In the genomic region with DNA sequence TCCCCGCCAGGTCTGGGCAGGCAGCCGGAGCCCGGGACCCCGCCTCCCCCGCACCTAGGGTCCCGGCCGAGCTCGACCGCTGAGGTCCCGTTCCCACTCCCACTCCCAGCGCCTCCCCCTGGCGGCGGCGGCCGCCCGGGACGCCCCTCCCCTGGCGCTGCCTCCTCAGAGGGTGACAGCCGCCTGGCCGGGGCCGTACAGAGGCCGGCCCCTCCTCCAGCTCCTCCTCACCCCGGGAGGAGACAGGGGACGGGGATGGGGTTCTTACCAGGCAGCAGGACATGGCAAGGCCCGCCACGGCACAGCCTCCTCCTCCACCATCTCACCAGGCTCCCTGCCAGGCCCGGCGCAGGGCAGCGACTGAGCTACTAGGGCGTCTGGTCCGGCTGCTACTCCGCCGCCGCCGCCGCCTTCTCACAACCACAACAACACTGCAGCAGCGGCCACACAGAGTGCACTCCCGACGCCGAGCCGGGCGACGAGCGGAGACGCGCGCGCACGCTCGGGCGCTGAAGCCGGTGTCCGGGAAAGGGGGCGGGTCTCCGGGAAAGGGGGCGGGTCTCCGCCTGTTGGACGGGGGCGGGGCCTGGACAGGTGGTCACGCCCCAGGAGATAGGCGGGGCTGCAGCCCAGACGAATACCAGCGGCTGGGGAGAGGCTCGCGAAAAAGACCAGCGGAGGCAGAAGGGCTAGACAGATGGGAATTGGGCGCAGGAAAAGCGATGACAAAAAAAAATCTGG, we compare ENCODE assay signal across 8 cellular contexts.
DNase-seq lines count a peak whose midpoint lies in the region; ATAC-seq and TF ChIP-seq lines count a peak whose summit lies in the region.
"Not testable (repeated sequence)": the region's sequence is repeated elsewhere in the genome, so short reads cannot be mapped to it uniquely, and the experiment has no call there.

No MANE protein-coding gene starts in this region.

- not testable (repeated sequence) for BruUV-seq in MCF 10A (replicated peaks; lab: Mats Ljungman, UMichigan)

- H3K36me3 Mint-ChIP-seq in CD4-positive, alpha-beta T cell (ENCODE audit: low read depth); T-cell; activated T-helper 2 cell treated with anti-CD3 and anti-CD28 coated beads, Interferon-gamma antibody, Interleukin-2, Interleukin-4, amounts not matched to agents 10 μg/mL and 5 μg/mL and 100 μg/mL, durations not matched to agents 14 hours and 24 hours and 36 hours (ENCODE audit: low read depth); MCF 10A (ENCODE audit: insufficient read depth, unreplicated experiment): not testable (repeated sequence)

- H3K36me3 ChIP-seq in spleen: not testable (repeated sequence)

- peak in 6 of 10 experiments; percentile 0 to 52 (median 29) for DNase-seq in CD4-positive, alpha-beta T cell
- DNase-seq in T-cell (peak in 8 of 34 experiments; percentile 0 to 27 (median 14)), spleen (peak; percentile 13)
- DNase-seq in activated CD8-positive, alpha-beta memory T cell treated with anti-CD3 and anti-CD28 coated beads for 24 hours: peak; percentile 60
- peak; percentile 21 for DNase-seq in activated T-helper 2 cell treated with anti-CD3 and anti-CD28 coated beads, Interferon-gamma antibody, Interleukin-2, Interleukin-4, amounts not matched to agents 10 μg/mL and 5 μg/mL and 100 μg/mL, durations not matched to agents 14 hours and 24 hours and 36 hours (ENCODE audit: low spot score)
- DNase-seq in MCF 10A (ENCODE audit: unreplicated experiment); left lobe of liver (ENCODE audit: low spot score): not testable (repeated sequence)
- DNase-seq in stimulated activated CD8-positive, alpha-beta memory T cell treated with anti-CD3 and anti-CD28 coated beads, Interleukin-4, amount 100 ng/mL, for 24 hours (ENCODE audit: low read depth): peak; percentile 17

- not testable (repeated sequence) for H3K27me3 Mint-ChIP-seq in CD4-positive, alpha-beta T cell; T-cell; activated T-helper 2 cell treated with anti-CD3 and anti-CD28 coated beads, Interferon-gamma antibody, Interleukin-2, Interleukin-4, amounts not matched to agents 10 μg/mL and 5 μg/mL and 100 μg/mL, durations not matched to agents 14 hours and 24 hours and 36 hours (ENCODE audit: low read depth); MCF 10A (ENCODE audit: insufficient read depth, unreplicated experiment)

- H3K27me3 ChIP-seq in CD4-positive, alpha-beta T cell (ENCODE audit: control insufficient read depth, insufficient read depth, low read length); spleen (replicated peaks in 1 of 7): not testable (repeated sequence)

- H3K9me3 Mint-ChIP-seq in CD4-positive, alpha-beta T cell; T-cell; activated T-helper 2 cell treated with anti-CD3 and anti-CD28 coated beads, Interferon-gamma antibody, Interleukin-2, Interleukin-4, amounts not matched to agents 10 μg/mL and 5 μg/mL and 100 μg/mL, durations not matched to agents 14 hours and 24 hours and 36 hours; MCF 10A (ENCODE audit: unreplicated experiment): not testable (repeated sequence)

- H3K4me3 Mint-ChIP-seq in CD4-positive, alpha-beta T cell: peak overlapping the region; percentile 80
- H3K4me3 Mint-ChIP-seq in T-cell (peak overlapping the region; percentile 46 to 61 (median 58)), MCF 10A (ENCODE audit: unreplicated experiment) (peak overlapping the region; percentile 54)
- H3K4me3 Mint-ChIP-seq in activated T-helper 2 cell treated with anti-CD3 and anti-CD28 coated beads, Interferon-gamma antibody, Interleukin-2, Interleukin-4, amounts not matched to agents 10 μg/mL and 5 μg/mL and 100 μg/mL, durations not matched to agents 14 hours and 24 hours and 36 hours (ENCODE audit: low read depth): peak overlapping the region; percentile 33

- POLR2A ChIA-PET in CD4-positive, alpha-beta T cell (lab: Charles Lee); T-cell (lab: Charles Lee); MCF 10A (lab: Yijun Ruan, JAX): not testable (repeated sequence)

- peak; percentile 63 for ATAC-seq in CD4-positive, alpha-beta T cell (ENCODE audit: poor library complexity)
- ATAC-seq in T-cell (replicated peaks in 1 of 4) (peak; percentile 67 to 83 (median 82)), left lobe of liver (peak; percentile 95)

- intact Hi-C loops in CD4-positive, alpha-beta T cell (cut with DNase I, micrococcal nuclease); activated T-helper 2 cell treated with anti-CD3 and anti-CD28 coated beads, Interferon-gamma antibody, Interleukin-2, Interleukin-4, amounts not matched to agents 10 μg/mL and 5 μg/mL and 100 μg/mL, durations not matched to agents 14 hours and 24 hours and 36 hours (cut with micrococcal nuclease); MCF 10A (cut with micrococcal nuclease); spleen (cut with DNase I; ENCODE audit: low total_unique reads): not testable (repeated sequence)

- peak overlapping the region in 1 of 8 donors; percentile 13 for H3K4me3 ChIP-seq in spleen

- not testable (repeated sequence) for H3K27ac Mint-ChIP-seq in CD4-positive, alpha-beta T cell; T-cell; activated T-helper 2 cell treated with anti-CD3 and anti-CD28 coated beads, Interferon-gamma antibody, Interleukin-2, Interleukin-4, amounts not matched to agents 10 μg/mL and 5 μg/mL and 100 μg/mL, durations not matched to agents 14 hours and 24 hours and 36 hours; MCF 10A (ENCODE audit: low read depth, unreplicated experiment)

- not testable (repeated sequence) for H3K9me3 ChIP-seq in CD4-positive, alpha-beta T cell (ENCODE audit: control insufficient read depth, low read length); spleen

- H3K4me1 Mint-ChIP-seq in CD4-positive, alpha-beta T cell (ENCODE audit: low read depth); T-cell; activated T-helper 2 cell treated with anti-CD3 and anti-CD28 coated beads, Interferon-gamma antibody, Interleukin-2, Interleukin-4, amounts not matched to agents 10 μg/mL and 5 μg/mL and 100 μg/mL, durations not matched to agents 14 hours and 24 hours and 36 hours (ENCODE audit: low read depth); MCF 10A (ENCODE audit: insufficient read depth, unreplicated experiment): not testable (repeated sequence)

- H3K27ac ChIP-seq in CD4-positive, alpha-beta T cell (ENCODE audit: low read depth, low read length); spleen: not testable (repeated sequence)

- TF ChIP-seq CTCF in CD4-positive, alpha-beta T cell (IDR thresholded peaks at IDR 0.05); MCF 10A (IDR thresholded peaks at IDR 0.05; ENCODE audit: unreplicated experiment); spleen (IDR thresholded peaks at IDR 0.05 in 8 of 11, conservative IDR thresholded peaks at IDR 0.05 in 3 of 11): not testable (repeated sequence)

- CTCF ChIA-PET in CD4-positive, alpha-beta T cell (lab: Charles Lee); T-cell (lab: Charles Lee); MCF 10A (lab: Yijun Ruan, JAX): not testable (repeated sequence)

- WGBS in spleen, 5 donors: 55 to 70% (median 59%) methylated on average over 9 to 30 of the region's 68 CpGs; no CpG with 5 or more reads in 1 of the 5 donors

- TF ChIP-seq POLR2A in spleen (IDR thresholded peaks at IDR 0.05): not testable (repeated sequence)

- not testable (repeated sequence) for H3K4me1 ChIP-seq in spleen
